ENCODE assay signal across 22 cellular contexts in the genomic region with DNA sequence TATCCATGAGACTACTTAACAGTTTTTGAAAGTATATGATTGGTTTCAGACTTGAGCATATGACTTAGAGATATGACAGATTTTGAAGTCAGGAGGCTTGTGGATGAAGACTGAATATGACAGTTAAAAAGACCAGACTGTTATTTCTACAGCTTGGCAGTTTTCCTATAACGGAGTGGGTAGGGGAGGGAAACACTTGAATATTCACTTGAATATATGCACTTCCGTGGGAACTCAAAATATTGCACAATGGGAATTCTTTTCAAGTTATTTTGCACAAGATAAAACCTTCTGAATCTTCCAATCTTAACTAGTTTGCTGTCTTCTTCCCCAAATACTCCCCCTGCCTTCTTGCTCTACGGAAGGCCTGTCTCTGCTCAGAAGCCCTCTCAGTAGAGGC.
"Had no signal": no experiment of that assay in that cellular context is flagged by ENCODE, and none has a peak within 500 bp of the region (broad histone marks: within the 10 kb centered on the region; RNA-seq: fewer than 3 reads in every experiment).

No MANE protein-coding gene starts in this region.

- H3K36me3 Mint-ChIP-seq: IgD-negative memory B cell had no signal

- H3K9me3 ChIP-seq: SJSA1 had no signal

- H3K27ac ChIP-seq: KMS-11, SJSA1, SK-N-MC had no signal

- H3K4me2 ChIP-seq: KMS-11 had no signal

- H3K27me3 ChIP-seq: SJSA1 had no signal

- H3K4me3 Mint-ChIP-seq: IgD-negative memory B cell had no signal

- H3K4me3 ChIP-seq: K562, SJSA1, SK-N-MC had no signal

- H3K36me3 ChIP-seq: SJSA1 had no signal

- H3K9ac ChIP-seq: KMS-11 had no signal

- H3K4me1 ChIP-seq: SJSA1 had no signal

- DNase-seq: Kasumi-1, MM.1S, MV-4-11, NCI-H1048, NCI-H1105, NCI-H1417, NCI-H1436 treated with DMSO at 0.1 percent for 48 hours, NCI-H1694, NCI-H187 treated with DMSO at 0.1 percent for 48 hours, NCI-H2029 treated with DMSO at 0.1 percent for 48 hours, NCI-H2227 treated with DMSO at 0.1 percent for 48 hours, NCI-H524, NCI-H526 treated with DMSO at 0.1 percent for 48 hours, NCI-H774, Right ventricle myocardium superior, RPMI8226, SIG-M5 had no signal

- H3K27ac Mint-ChIP-seq: IgD-negative memory B cell had no signal
